ENCODE assay signal across 8 cellular contexts in genomic region chr12:122225683-122226365, GRCh38. TPM values are rescaled to one million over a fixed set of nuclear protein-coding genes. Genes with fewer than 3 reads are reported as not detected.
DNase-seq lines count a peak whose midpoint lies in the region; ATAC-seq and TF ChIP-seq lines count a peak whose summit lies in the region.

DIABLO (minus strand) TSS chr12:122226052; CDS start chr12:122226014, 38 bp downstream.

- peak within 1 kb of the TSS; percentile 91 for H3K4me3 ChIP-seq in ACC112 (ENCODE audit: low read depth, low read length)
- H3K4me3 ChIP-seq in breast epithelium, result peak within 1 kb of the TSS; percentile 87 to 95 (median 93)
- H3K4me3 ChIP-seq in iPS-18a (ENCODE audit: low read length), result peak within 1 kb of the TSS; percentile 94
- H3K4me3 ChIP-seq in skeletal muscle tissue (ENCODE audit: low read length in 3 of 3), result peak within 1 kb of the TSS; percentile 91 to 98 (median 93)

- H3K9ac ChIP-seq in iPS-18a (ENCODE audit: low read length), result peak within 1 kb of the TSS; percentile 88
- peak within 1 kb of the TSS; percentile 89 to 96 (median 95) for H3K9ac ChIP-seq in skeletal muscle tissue (ENCODE audit: low read depth in 1 of 3, low read length in 3 of 3)

- H3K27me3 ChIP-seq in ACC112 (ENCODE audit: insufficient read depth, low read length) (no peaks in the 10 kb centered on the region), breast epithelium (no peaks in the 10 kb centered on the region), iPS-18a (ENCODE audit: control insufficient read depth, insufficient read depth, low read length) (no peaks in the 10 kb centered on the region), skeletal muscle tissue (ENCODE audit: control insufficient read depth in 3 of 3, insufficient read depth in 3 of 3, low read length in 3 of 3) (no peaks in the 10 kb centered on the region)

- H3K9me3 ChIP-seq in breast epithelium (no peaks in the 10 kb centered on the region), iPS-18a (ENCODE audit: control insufficient read depth, low read depth, low read length) (no peaks in the 10 kb centered on the region), skeletal muscle tissue (ENCODE audit: control insufficient read depth in 3 of 3, low read length in 3 of 3) (no peaks in the 10 kb centered on the region)

- H2AFZ ChIP-seq in ACC112 (ENCODE audit: low read length, unreplicated experiment), result peak within 1 kb of the TSS; percentile 19

- peak; percentile 99 for DNase-seq in NCI-H2196 treated with DMSO at 0.1 percent for 48 hours (lab: John Stamatoyannopoulos, UW; ENCODE audit: unreplicated experiment)
- DNase-seq in breast epithelium (ENCODE audit: low spot score in 2 of 2), result peak; percentile 100

- intact Hi-C loops in breast epithelium (cut with DNase I; ENCODE audit: low total_unique reads), result no loop called here

- peak; percentile 98 for TF ChIP-seq POLR2A in breast epithelium (IDR thresholded peaks at IDR 0.05)

- peak; percentile 76 for ATAC-seq in GM18870 (IDR thresholded peaks at IDR 0.05; ENCODE audit: unreplicated experiment)
- peak; percentile 95 for ATAC-seq in HG03135 (IDR thresholded peaks at IDR 0.05; ENCODE audit: unreplicated experiment)

- H3K4me1 ChIP-seq in ACC112 (ENCODE audit: control insufficient read depth, insufficient read depth, low read length, unreplicated experiment), result peaks cover 20% of the 10 kb centered on the region
- H3K4me1 ChIP-seq in breast epithelium, result peaks cover 13 to 15% of the 10 kb centered on the region in 2 donors
- peaks cover 12% of the 10 kb centered on the region for H3K4me1 ChIP-seq in iPS-18a (ENCODE audit: control insufficient read depth, low read depth, low read length)
- peaks cover 21 to 24% (median 21%) of the 10 kb centered on the region in 3 donors for H3K4me1 ChIP-seq in skeletal muscle tissue (ENCODE audit: control insufficient read depth in 3 of 3, insufficient read depth in 3 of 3, low read length in 3 of 3)

- peaks cover 45% of the 10 kb centered on the region for H3K79me2 ChIP-seq in ACC112 (ENCODE audit: control insufficient read depth, insufficient read depth, low read length, unreplicated experiment)

- TF ChIP-seq CTCF in VCaP (conservative IDR thresholded peaks at IDR 0.05) (no peak), breast epithelium (IDR thresholded peaks at IDR 0.05) (peak in 1 of 3 donors; percentile 10)

- H3K36me3 ChIP-seq in ACC112 (ENCODE audit: insufficient read depth, low read length) (peaks cover 8% of the 10 kb centered on the region; the same call in 1 of the 2 replicates), breast epithelium (no peaks in the 10 kb centered on the region), iPS-18a (ENCODE audit: control insufficient read depth, low read depth, low read length) (peaks cover 32% of the 10 kb centered on the region), skeletal muscle tissue (ENCODE audit: control insufficient read depth in 3 of 3, insufficient read depth in 3 of 3, low read length in 3 of 3) (peaks cover 18 to 38% (median 35%) of the 10 kb centered on the region in 3 donors)

- peak within 1 kb of the TSS; percentile 90 for H3K27ac ChIP-seq in ACC112 (ENCODE audit: low read depth, low read length)
- H3K27ac ChIP-seq in VCaP, result peak within 1 kb of the TSS; percentile 96
- H3K27ac ChIP-seq in breast epithelium, result peak within 1 kb of the TSS; percentile 97 to 98
- peak within 1 kb of the TSS; percentile 86 for H3K27ac ChIP-seq in iPS-18a (ENCODE audit: low read length)
- H3K27ac ChIP-seq in skeletal muscle tissue (ENCODE audit: low read depth, low read length), result peak within 1 kb of the TSS; percentile 97

RNA-seq across cellular contexts. Expression of gene DIABLO, which starts in this region (rescaled TPM):
- total RNA-seq in breast epithelium, result 10 to 100 TPM; 48.2 to 71.1 (median 62.3) TPM
- 45.4 TPM for total RNA-seq in skeletal muscle tissue

Comparison
In these comparisons a context has a peak if more than half of its experiments do, and no peak if none do; other contexts are left out.
1. Peak in every context shown above with its lines: DNase-seq, ATAC-seq, H3K4me3 ChIP-seq and H3K27ac ChIP-seq.